Comparison of ENCODE assay signal across 15 cellular contexts in genomic region chr15:75775296-75776074, GRCh38.
DNase-seq lines count a peak whose midpoint lies in the region; TF ChIP-seq lines count a peak whose summit lies in the region.
"Had no signal": no experiment of that assay in that cellular context is flagged by ENCODE, and none has a peak within 500 bp of the region (broad histone marks: within the 10 kb centered on the region; RNA-seq: fewer than 3 reads in every experiment).

No MANE protein-coding gene starts in this region.

- H3K9me3 ChIP-seq in breast epithelium: no peaks in the 10 kb centered on the region
- H3K9me3 ChIP-seq: gastrocnemius medialis, left ventricle myocardium inferior had no signal

- H3K4me3 ChIP-seq in breast epithelium: no peak overlapping the region
- H3K4me3 ChIP-seq: dorsolateral prefrontal cortex, gastrocnemius medialis, left ventricle myocardium inferior had no signal

- no peaks in the 10 kb centered on the region for H3K4me1 ChIP-seq in breast epithelium
- H3K4me1 ChIP-seq: gastrocnemius medialis, left ventricle myocardium inferior had no signal

- DNase-seq in T47D (ENCODE audit: low read depth in 1 of 2, low spot score in 1 of 2) (peak; percentile 4 to 93), breast epithelium (ENCODE audit: low spot score in 2 of 2) (no peak), NCI-H774 (lab: John Stamatoyannopoulos, UW) (peak; percentile 22), iPS DF 19.7 (ENCODE audit: low read depth, low spot score) (peak; percentile 64), amygdala (lab: John Stamatoyannopoulos, UW) (no peak), NCI-H1417 (lab: John Stamatoyannopoulos, UW) (no peak), cerebellar nuclear complex (lab: John Stamatoyannopoulos, UW) (no peak), NCI-H524 (lab: John Stamatoyannopoulos, UW) (no peak)
- DNase-seq: activated CD4-positive, alpha-beta memory T cell treated with anti-CD3 and anti-CD28 coated beads, Interleukin-2, amount 10 ng/mL, durations not matched to agents 7 days and 5 days; dorsolateral prefrontal cortex; gastrocnemius medialis; GOT3; left ventricle myocardium inferior; NCI-H446 had no signal

- no peaks in the 10 kb centered on the region for H3K27me3 ChIP-seq in breast epithelium
- H3K27me3 ChIP-seq: gastrocnemius medialis had no signal

- no peak for TF ChIP-seq POLR2A in breast epithelium (IDR thresholded peaks at IDR 0.05)

- H3K27ac ChIP-seq in breast epithelium: no peak overlapping the region
- H3K27ac ChIP-seq: C4-2B, dorsolateral prefrontal cortex, gastrocnemius medialis, left ventricle myocardium inferior had no signal

- in situ Hi-C loops in T47D (cut with HindIII; ENCODE audit: low pct_unique_long_range_greater_than_20kb, low sequenced_read_pairs): no loop called here

- no peaks in the 10 kb centered on the region for H3K36me3 ChIP-seq in breast epithelium
- H3K36me3 ChIP-seq: gastrocnemius medialis, left ventricle myocardium inferior had no signal

- TF ChIP-seq CTCF in breast epithelium (IDR thresholded peaks at IDR 0.05): no peak

- intact Hi-C loops in breast epithelium (cut with DNase I; ENCODE audit: low total_unique reads): no loop called here

Comparison
In these comparisons a context has a peak if more than half of its experiments do, and no peak if none do; other contexts are left out.
1. DNase-seq: peak in T47D (2 of 2), NCI-H774 (single experiment) and iPS DF 19.7 (single experiment); none in breast epithelium (0 of 2), amygdala (0 of 56), NCI-H1417 (0 of 3), cerebellar nuclear complex (0 of 2) and NCI-H524 (0 of 2).